Comparison of ENCODE assay signal across 1 cellular context in genomic region chr15:70140031-70140542, GRCh38.
TF ChIP-seq lines count a peak whose summit lies in the region.

No MANE protein-coding gene starts in this region.

TF ChIP-seq in HepG2, 621 proteins besides CTCF, POLR2A, EP300 and RAD21:
- TF ChIP-seq MLXIP (CRISPR knock-in tag; IDR thresholded peaks at IDR 0.05; ENCODE audit: borderline replicate concordance) (peak; percentile 11; the same call in 1 of the 2 replicates), ZNF335 (CRISPR knock-in tag; IDR thresholded peaks at IDR 0.05) (peak; percentile 1; the same call in 1 of the 2 replicates), PTBP1 (IDR thresholded peaks at IDR 0.05; ENCODE audit: low read depth, low read length, poor library complexity, severe bottlenecking) (no peak), KLF6 (CRISPR knock-in tag; IDR thresholded peaks at IDR 0.05) (no peak), ZNF776 (CRISPR knock-in tag; IDR thresholded peaks at IDR 0.05) (peak; percentile 62; the same call in 1 of the 2 replicates), SRSF9 (IDR thresholded peaks at IDR 0.05; ENCODE audit: borderline replicate concordance, insufficient read depth, low read depth, low read length, poor library complexity, severe bottlenecking) (no peak), TP53 (CRISPR knock-in tag; conservative IDR thresholded peaks at IDR 0.05) (no peak), YEATS2 (CRISPR knock-in tag; IDR thresholded peaks at IDR 0.05; ENCODE audit: borderline replicate concordance) (no peak), CHD2 (IDR thresholded peaks at IDR 0.05; ENCODE audit: low read depth, low read length) (no peak), KIAA2018 (CRISPR knock-in tag; IDR thresholded peaks at IDR 0.05; ENCODE audit: borderline replicate concordance) (no peak), ZNF781 (CRISPR knock-in tag; IDR thresholded peaks at IDR 0.05; ENCODE audit: borderline replicate concordance, not compliant biosample characterization) (peak; percentile 4), HOXA7 (CRISPR knock-in tag; IDR thresholded peaks at IDR 0.05) (0 out of 2 replicates have a peak, but pooled peaks have one; percentile 2)
